In the genomic region with DNA sequence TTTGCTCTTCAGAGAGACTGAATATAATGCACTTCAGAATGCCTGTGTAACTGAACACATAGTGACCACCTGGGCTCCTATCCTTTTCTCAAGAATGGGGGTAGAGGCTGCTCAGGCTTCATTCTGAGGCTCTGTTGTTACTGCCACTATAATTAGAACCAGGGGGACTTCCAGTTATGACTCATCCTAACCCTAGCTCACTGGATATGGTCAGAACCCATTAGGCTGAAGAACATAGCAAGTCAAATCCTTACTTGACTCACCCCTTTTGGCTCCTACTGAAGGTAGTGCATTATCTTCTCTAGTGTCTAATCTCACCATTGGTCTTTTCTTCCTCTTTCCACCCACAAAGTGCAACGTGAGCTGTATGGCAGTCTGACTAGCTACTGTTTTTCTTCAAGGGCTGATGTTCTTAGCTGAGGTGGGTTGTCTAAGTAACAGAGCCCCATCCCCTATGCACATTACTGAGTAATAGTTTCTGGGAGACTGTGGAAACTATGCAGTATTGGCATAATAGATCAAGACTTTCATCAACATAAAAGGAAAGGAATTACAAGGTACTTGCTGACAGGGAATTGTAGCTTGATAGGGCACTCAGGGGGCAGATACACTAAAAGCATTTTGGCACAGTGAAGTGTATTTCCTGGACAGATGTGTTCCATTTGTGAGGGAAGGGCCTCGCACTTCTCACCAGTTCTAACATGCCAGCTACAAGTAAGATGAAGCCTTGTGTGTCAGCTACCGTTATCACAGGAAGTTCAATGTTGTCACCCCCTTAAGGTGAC, we compare ENCODE assay signal across 9 cellular contexts.
DNase-seq lines count a peak whose midpoint lies in the region; ATAC-seq and TF ChIP-seq lines count a peak whose summit lies in the region.
"Had no signal": no experiment of that assay in that cellular context is flagged by ENCODE, and none has a peak within 500 bp of the region (broad histone marks: within the 10 kb centered on the region; RNA-seq: fewer than 3 reads in every experiment).

No MANE protein-coding gene starts in this region.

- peak overlapping the region; percentile 51 for H3K4me2 ChIP-seq in OCI-LY1 (ENCODE audit: low read length)

- H4K20me1 ChIP-seq in OCI-LY1 (ENCODE audit: insufficient read depth, low read length): no peaks in the 10 kb centered on the region

- DNase-seq in AG20443 (ENCODE audit: low spot score) (peak; percentile 56), epithelial cell of proximal tubule (ENCODE audit: low read depth) (peak; percentile 92), NCI-H1048 (lab: John Stamatoyannopoulos, UW) (no peak), SK-N-DZ (ENCODE audit: low spot score) (no peak)

- TF ChIP-seq CTCF in OCI-LY1 (IDR thresholded peaks at IDR 0.05; ENCODE audit: low read length): no peak
- TF ChIP-seq CTCF in epithelial cell of proximal tubule (conservative IDR thresholded peaks at IDR 0.05; ENCODE audit: low read depth, low read length): no peak

- H3K9ac ChIP-seq in OCI-LY1 (ENCODE audit: low read length): peak overlapping the region; percentile 25

- no peak overlapping the region for H2AFZ ChIP-seq in OCI-LY1 (ENCODE audit: low read length)

- no peaks in the 10 kb centered on the region for H3K27me3 Mint-ChIP-seq in stimulated activated memory B cell treated with anti-CD40 and anti-IgM and Interleukin-4, amounts not matched to agents 10 μg/mL and 1 μg/mL and 100 μg/mL, for 72 hours

- ATAC-seq in GM18858 (IDR thresholded peaks at IDR 0.05; ENCODE audit: unreplicated experiment): peak; percentile 97
- ATAC-seq in HG02981 (IDR thresholded peaks at IDR 0.05; ENCODE audit: unreplicated experiment): peak; percentile 92
- peak; percentile 99 for ATAC-seq in stimulated activated memory B cell treated with anti-CD40 and anti-IgM and Interleukin-4, amounts not matched to agents 10 μg/mL and 1 μg/mL and 100 μg/mL, for 72 hours

- H3K36me3 Mint-ChIP-seq in stimulated activated memory B cell treated with anti-CD40 and anti-IgM and Interleukin-4, amounts not matched to agents 10 μg/mL and 1 μg/mL and 100 μg/mL, for 72 hours: no peaks in the 10 kb centered on the region

- no peaks in the 10 kb centered on the region for H3F3A ChIP-seq in OCI-LY1 (ENCODE audit: insufficient read depth, low read length)

- H3K9me3 ChIP-seq in OCI-LY1 (ENCODE audit: low read length): no peaks in the 10 kb centered on the region

- H3K4me1 Mint-ChIP-seq in stimulated activated memory B cell treated with anti-CD40 and anti-IgM and Interleukin-4, amounts not matched to agents 10 μg/mL and 1 μg/mL and 100 μg/mL, for 72 hours: peaks cover 30% of the 10 kb centered on the region
- H3K4me1 Mint-ChIP-seq: neural crest cell had no signal

- H3K27ac Mint-ChIP-seq in stimulated activated memory B cell treated with anti-CD40 and anti-IgM and Interleukin-4, amounts not matched to agents 10 μg/mL and 1 μg/mL and 100 μg/mL, for 72 hours: peak overlapping the region; percentile 93

- no peaks in the 10 kb centered on the region for H3K27me3 ChIP-seq in OCI-LY1 (ENCODE audit: insufficient read depth, low read length)

- peak overlapping the region; percentile 92 for H3K27ac ChIP-seq in OCI-LY1 (ENCODE audit: low read depth, low read length, poor library complexity, severe bottlenecking)

- H3K36me3 ChIP-seq in OCI-LY1 (ENCODE audit: insufficient read depth, low read length): no peaks in the 10 kb centered on the region

- no peaks in the 10 kb centered on the region for H3K9me3 Mint-ChIP-seq in stimulated activated memory B cell treated with anti-CD40 and anti-IgM and Interleukin-4, amounts not matched to agents 10 μg/mL and 1 μg/mL and 100 μg/mL, for 72 hours
- H3K9me3 Mint-ChIP-seq: neural crest cell had no signal

- no peaks in the 10 kb centered on the region for H3K9me2 ChIP-seq in OCI-LY1 (ENCODE audit: low read depth, low read length)

- peak overlapping the region; percentile 6 for H3K4me3 Mint-ChIP-seq in stimulated activated memory B cell treated with anti-CD40 and anti-IgM and Interleukin-4, amounts not matched to agents 10 μg/mL and 1 μg/mL and 100 μg/mL, for 72 hours
- H3K4me3 Mint-ChIP-seq: neural crest cell had no signal

- H3K4me3 ChIP-seq in OCI-LY1 (ENCODE audit: low read depth, low read length, poor library complexity, severe bottlenecking) (peak overlapping the region; percentile 9), epithelial cell of proximal tubule (ENCODE audit: low read depth, low read length) (no peak overlapping the region)

- H3K4me1 ChIP-seq in OCI-LY1 (ENCODE audit: insufficient read depth, low read length, severe bottlenecking): peaks cover 44% of the 10 kb centered on the region

- no peaks in the 10 kb centered on the region for H3K79me2 ChIP-seq in OCI-LY1 (ENCODE audit: insufficient read depth, low read length)

Comparison
In these comparisons a context has a peak if more than half of its experiments do, and no peak if none do; other contexts are left out.
1. DNase-seq: peak in AG20443 (single experiment) and epithelial cell of proximal tubule (single experiment); none in NCI-H1048 (single experiment) and SK-N-DZ (single experiment).
2. Peak in every context shown above with its lines, with median percentiles within 50 percentile points of each other: ATAC-seq.